In the genomic region with DNA sequence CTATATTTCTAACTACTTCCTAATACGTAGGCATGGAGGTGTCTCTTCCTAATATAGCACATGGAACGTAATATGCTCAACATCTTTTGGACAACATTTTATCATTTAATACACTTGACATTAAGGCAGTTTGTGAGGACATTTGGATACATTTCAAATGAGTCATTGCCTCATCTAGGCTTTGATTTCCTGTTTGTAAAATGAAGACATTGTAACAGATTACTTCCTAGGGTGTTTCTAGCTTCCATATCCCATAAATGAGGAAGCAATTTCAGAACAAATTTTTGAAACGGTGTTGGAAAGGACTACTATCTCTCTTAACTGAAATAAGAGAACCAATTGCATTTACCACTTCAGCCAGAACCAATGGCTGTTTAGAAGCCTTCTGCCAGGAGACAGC, we compare ENCODE assay signal across 13 cellular contexts. TPM values are rescaled to one million over a fixed set of nuclear protein-coding genes. Genes with fewer than 3 reads are reported as not detected.
DNase-seq lines count a peak whose midpoint lies in the region; ATAC-seq and TF ChIP-seq lines count a peak whose summit lies in the region.
"Had no signal": no experiment of that assay in that cellular context is flagged by ENCODE, and none has a peak within 500 bp of the region (broad histone marks: within the 10 kb centered on the region; RNA-seq: fewer than 3 reads in every experiment).

No MANE protein-coding gene starts in this region.

- peak overlapping the region; percentile 1 for H3K4me3 Mint-ChIP-seq in T-helper 17 cell
- H3K4me3 Mint-ChIP-seq in stimulated activated naive CD8-positive, alpha-beta T cell treated with anti-CD3 and anti-CD28 coated beads, Interleukin-15, amount 100 ng/mL, for 72 hours = no peak overlapping the region

- H3K4me2 ChIP-seq in fibroblast of lung (ENCODE audit: extremely low read depth, insufficient read depth, low read length) = no peak overlapping the region

- no peaks in the 10 kb centered on the region for H4K20me1 ChIP-seq in fibroblast of lung (ENCODE audit: control insufficient read depth, extremely low read depth, insufficient read depth, low read length)

- H2AFZ ChIP-seq in fibroblast of lung (ENCODE audit: low read length) = no peak overlapping the region

- H3K4me3 ChIP-seq in right cardiac atrium (ENCODE audit: low read length) (no peak overlapping the region), fibroblast of lung (replicated peaks in 1 of 4; ENCODE audit: control extremely low read depth in 1 of 4, insufficient read depth in 1 of 4, low read depth in 3 of 4, low read length in 4 of 4) (no peak overlapping the region), upper lobe of right lung (no peak overlapping the region), coronary artery (no peak overlapping the region)

- H3K79me2 ChIP-seq in fibroblast of lung (ENCODE audit: control insufficient read depth, insufficient read depth, low read length) = no peaks in the 10 kb centered on the region

- H3K27me3 ChIP-seq in right cardiac atrium (ENCODE audit: control insufficient read depth, insufficient read depth) (no peaks in the 10 kb centered on the region), fibroblast of lung (ENCODE audit: control insufficient read depth, insufficient read depth, low read length) (no peaks in the 10 kb centered on the region), upper lobe of right lung (no peaks in the 10 kb centered on the region)

- H3K4me1 ChIP-seq in right cardiac atrium (ENCODE audit: control insufficient read depth, insufficient read depth, low read length) (no peaks in the 10 kb centered on the region), fibroblast of lung (ENCODE audit: control insufficient read depth, extremely low read depth, insufficient read depth, low read length) (peaks cover 3% of the 10 kb centered on the region), upper lobe of right lung (peaks cover 6% of the 10 kb centered on the region)

- peak; percentile 20 for ATAC-seq in Right ventricle myocardium superior (ENCODE audit: poor library complexity)
- no peak for ATAC-seq in right cardiac atrium
- ATAC-seq in T-helper 17 cell = no peak
- peak; percentile 49 for ATAC-seq in upper lobe of right lung
- ATAC-seq in stimulated activated naive CD8-positive, alpha-beta T cell treated with anti-CD3 and anti-CD28 coated beads, Interleukin-15, amount 100 ng/mL, for 72 hours = no peak

- H3K9ac ChIP-seq in fibroblast of lung (ENCODE audit: insufficient read depth, low read length) = no peak overlapping the region

- WGBS in right cardiac atrium = 16% methylated on average over 3 of the region's 3 CpGs

- no peaks in the 10 kb centered on the region for H3K9me3 ChIP-seq in right cardiac atrium (ENCODE audit: control insufficient read depth, low read length)
- H3K9me3 ChIP-seq in T-helper 17 cell (ENCODE audit: control insufficient read depth, low read length, poor library complexity, severe bottlenecking) = no peaks in the 10 kb centered on the region
- H3K9me3 ChIP-seq in fibroblast of lung (ENCODE audit: control insufficient read depth, insufficient read depth, low read depth, low read length) = no peaks in the 10 kb centered on the region
- no peaks in the 10 kb centered on the region for H3K9me3 ChIP-seq in upper lobe of right lung

- no peaks in the 10 kb centered on the region for H3K27me3 Mint-ChIP-seq in T-helper 17 cell
- no peaks in the 10 kb centered on the region for H3K27me3 Mint-ChIP-seq in stimulated activated naive CD8-positive, alpha-beta T cell treated with anti-CD3 and anti-CD28 coated beads, Interleukin-15, amount 100 ng/mL, for 72 hours

- intact Hi-C loops in Right ventricle myocardium superior (cut with DNase I) = no loop called here
- intact Hi-C loops in right cardiac atrium (cut with DNase I) = no loop called here
- intact Hi-C loops in upper lobe of right lung (cut with DNase I) = no loop called here

- H3K4me1 Mint-ChIP-seq in T-helper 17 cell = peaks cover 4% of the 10 kb centered on the region
- peaks cover 29% of the 10 kb centered on the region for H3K4me1 Mint-ChIP-seq in stimulated activated naive CD8-positive, alpha-beta T cell treated with anti-CD3 and anti-CD28 coated beads, Interleukin-15, amount 100 ng/mL, for 72 hours

- no peaks in the 10 kb centered on the region for H3K36me3 Mint-ChIP-seq in T-helper 17 cell (ENCODE audit: low read depth)

- no peak for DNase-seq in Right ventricle myocardium superior
- DNase-seq in right cardiac atrium = no peak
- DNase-seq in T-helper 17 cell = no peak
- DNase-seq in fibroblast of lung (ENCODE audit: low read depth in 2 of 2) = peak; percentile 46 to 67
- no peak for DNase-seq in upper lobe of right lung
- no peak for DNase-seq in central memory CD4-positive, alpha-beta T cell
- DNase-seq in coronary artery (ENCODE audit: low spot score) = no peak
- no peak for DNase-seq in stimulated activated naive CD8-positive, alpha-beta T cell treated with anti-CD3 and anti-CD28 coated beads, Interleukin-15, amount 100 ng/mL, for 72 hours
- DNase-seq: activated CD4-positive, alpha-beta T cell treated with anti-CD3 and anti-CD28 coated beads, Interleukin-2, amount 50 U/mL, for 4 hours; anterior cingulate cortex; Karpas-422; kidney glomerular epithelial cell; NCI-H2029 had no signal

- TF ChIP-seq CTCF in fibroblast of lung (conservative IDR thresholded peaks at IDR 0.05 in 1 of 2, IDR thresholded peaks at IDR 0.05 in 1 of 2; ENCODE audit: low read depth in 1 of 2, low read length in 2 of 2) (no peak), upper lobe of right lung (IDR thresholded peaks at IDR 0.05) (no peak), coronary artery (IDR thresholded peaks at IDR 0.05) (no peak)

- H3K9me3 Mint-ChIP-seq in stimulated activated naive CD8-positive, alpha-beta T cell treated with anti-CD3 and anti-CD28 coated beads, Interleukin-15, amount 100 ng/mL, for 72 hours = peaks cover 0 to 4% of the 10 kb centered on the region in 2 donors

- no peak overlapping the region for H3K27ac Mint-ChIP-seq in T-helper 17 cell
- no peak overlapping the region for H3K27ac Mint-ChIP-seq in stimulated activated naive CD8-positive, alpha-beta T cell treated with anti-CD3 and anti-CD28 coated beads, Interleukin-15, amount 100 ng/mL, for 72 hours

- H3K36me3 ChIP-seq in fibroblast of lung (ENCODE audit: control insufficient read depth, insufficient read depth, low read length) (no peaks in the 10 kb centered on the region), upper lobe of right lung (no peaks in the 10 kb centered on the region)

- H3K27ac ChIP-seq in right cardiac atrium (ENCODE audit: low read length) = no peak overlapping the region
- H3K27ac ChIP-seq in fibroblast of lung (ENCODE audit: insufficient read depth, low read length) = no peak overlapping the region
- no peak overlapping the region for H3K27ac ChIP-seq in upper lobe of right lung
- H3K27ac ChIP-seq in coronary artery = no peak overlapping the region

RNA-seq across cellular contexts. Expression of gene SLC28A3, which starts 38.7 kb away (rescaled TPM):
- total RNA-seq in Right ventricle myocardium superior (0.24 TPM), right cardiac atrium (under 1 TPM; 0.11 to 0.26 (median 0.19) TPM), T-helper 17 cell (not detected), fibroblast of lung (under 0.01 and 0.17 TPM in 2 replicates), upper lobe of right lung (1.6 TPM)
- polyA plus RNA-seq in right cardiac atrium (not detected), fibroblast of lung (0.38 and 0.75 TPM in 2 replicates)
- 0.23 and 0.29 TPM in 2 replicates for polyA plus RNA-seq in fibroblast of lung (2012)
- 0.15 TPM in 1 of 2 replicates, not detected in the other for polyA minus RNA-seq in fibroblast of lung (ENCODE audit: low replicate concordance)

Comparison
In these comparisons a context has a peak if more than half of its experiments do, and no peak if none do; other contexts are left out.
1. ATAC-seq: peak in Right ventricle myocardium superior (single experiment) and upper lobe of right lung (single experiment); none in right cardiac atrium (0 of 2), T-helper 17 cell (single experiment) and stimulated activated naive CD8-positive, alpha-beta T cell treated with anti-CD3 and anti-CD28 coated beads, Interleukin-15, amount 100 ng/mL, for 72 hours (single experiment).
2. DNase-seq: peak in fibroblast of lung (2 of 2); none in Right ventricle myocardium superior (single experiment), right cardiac atrium (0 of 3), T-helper 17 cell (0 of 3), upper lobe of right lung (single experiment), central memory CD4-positive, alpha-beta T cell (single experiment), coronary artery (single experiment) and stimulated activated naive CD8-positive, alpha-beta T cell treated with anti-CD3 and anti-CD28 coated beads, Interleukin-15, amount 100 ng/mL, for 72 hours (0 of 2).